Comparison of ENCODE assay signal across 17 cellular contexts in the genomic region with DNA sequence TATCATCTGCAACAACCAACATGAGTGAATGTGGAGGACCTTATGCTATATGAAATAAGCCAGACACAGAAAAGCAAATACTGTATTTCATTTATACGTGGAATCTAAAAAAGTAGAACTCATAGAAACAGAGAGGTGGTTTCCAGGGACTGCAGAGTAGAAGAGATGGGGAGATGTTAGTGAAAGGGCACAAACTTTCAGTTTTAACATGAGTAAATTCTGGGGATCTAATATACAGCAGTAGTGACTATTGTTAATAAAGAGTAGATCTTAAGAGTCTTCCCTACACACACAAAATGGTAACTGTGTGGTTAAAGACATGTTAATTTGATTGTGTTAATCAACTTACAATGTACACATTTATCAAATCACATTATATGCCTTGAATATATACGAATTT. TPM values are rescaled to one million over a fixed set of nuclear protein-coding genes. Genes with fewer than 3 reads are reported as not detected.
DNase-seq lines count a peak whose midpoint lies in the region; ATAC-seq and TF ChIP-seq lines count a peak whose summit lies in the region.
"Had no signal": no experiment of that assay in that cellular context is flagged by ENCODE, and none has a peak within 500 bp of the region (broad histone marks: within the 10 kb centered on the region; RNA-seq: fewer than 3 reads in every experiment).

No MANE protein-coding gene starts in this region.

- no peak overlapping the region for H2AK5ac ChIP-seq in trophoblast cell (ENCODE audit: low read length)

- H2BK5ac ChIP-seq in trophoblast cell (ENCODE audit: low read depth, low read length, poor library complexity), result no peak overlapping the region

- POLR2A ChIA-PET in GM10248 (lab: Yijun Ruan, JAX), result no interaction called here

- TF ChIP-seq CTCF in GM10248 (IDR thresholded peaks at IDR 0.05; ENCODE audit: control extremely low read depth, extremely low read depth, low read depth, missing control alignments), result no peak
- no peak for TF ChIP-seq CTCF in thyroid gland (IDR thresholded peaks at IDR 0.05)

- no peaks in the 10 kb centered on the region for H3K9me3 Mint-ChIP-seq in activated CD4-positive, alpha-beta T cell treated with anti-CD3 and anti-CD28 coated beads, Interleukin-2, amount 10 ng/mL, durations not matched to agents 24 days and 14 days
- H3K9me3 Mint-ChIP-seq: endodermal cell had no signal

- H3K27ac Mint-ChIP-seq in activated CD4-positive, alpha-beta T cell treated with anti-CD3 and anti-CD28 coated beads, Interleukin-2, amount 10 ng/mL, durations not matched to agents 24 days and 14 days, result no peak overlapping the region
- H3K27ac Mint-ChIP-seq: endodermal cell had no signal

- peaks cover 44% of the 10 kb centered on the region for H3K36me3 Mint-ChIP-seq in activated CD4-positive, alpha-beta T cell treated with anti-CD3 and anti-CD28 coated beads, Interleukin-2, amount 10 ng/mL, durations not matched to agents 24 days and 14 days (ENCODE audit: low read depth)

- H3K4me1 ChIP-seq in trophoblast cell (ENCODE audit: control insufficient read depth in 1 of 2, insufficient read depth in 2 of 2, low read length in 2 of 2) (no peaks in the 10 kb centered on the region), thyroid gland (no peaks in the 10 kb centered on the region)

- H3K27me3 Mint-ChIP-seq in activated CD4-positive, alpha-beta T cell treated with anti-CD3 and anti-CD28 coated beads, Interleukin-2, amount 10 ng/mL, durations not matched to agents 24 days and 14 days, result no peaks in the 10 kb centered on the region

- peaks cover 4% of the 10 kb centered on the region for H3K4me1 Mint-ChIP-seq in activated CD4-positive, alpha-beta T cell treated with anti-CD3 and anti-CD28 coated beads, Interleukin-2, amount 10 ng/mL, durations not matched to agents 24 days and 14 days
- H3K4me1 Mint-ChIP-seq: endodermal cell had no signal

- H2BK120ac ChIP-seq in trophoblast cell (ENCODE audit: insufficient read depth, low read length, poor library complexity), result no peak overlapping the region

- H4K91ac ChIP-seq in trophoblast cell (ENCODE audit: low read depth, low read length), result no peak overlapping the region

- no peak overlapping the region for H3K4me2 ChIP-seq in trophoblast cell (ENCODE audit: low read length)
- H3K4me2 ChIP-seq: hepatocyte had no signal

- TF ChIP-seq POLR2A in thyroid gland (IDR thresholded peaks at IDR 0.05), result no peak

- H3K4ac ChIP-seq in trophoblast cell (ENCODE audit: low read depth, low read length), result no peak overlapping the region

- H3K9ac ChIP-seq in trophoblast cell (ENCODE audit: low read length), result no peak overlapping the region

- no peak overlapping the region for H4K12ac ChIP-seq in trophoblast cell (ENCODE audit: low read depth, low read length)

- ATAC-seq in GM18858 (IDR thresholded peaks at IDR 0.05; ENCODE audit: unreplicated experiment) (peak; percentile 54), GM21786 (IDR thresholded peaks at IDR 0.05; ENCODE audit: unreplicated experiment) (peak; percentile 57), HG03565 (IDR thresholded peaks at IDR 0.05; ENCODE audit: unreplicated experiment) (peak; percentile 36)
- ATAC-seq: K562 had no signal

- H3K23ac ChIP-seq in trophoblast cell (ENCODE audit: low read length), result no peak overlapping the region

- no peaks in the 10 kb centered on the region for H3K79me1 ChIP-seq in trophoblast cell (ENCODE audit: low read length)

- H2BK12ac ChIP-seq in trophoblast cell (ENCODE audit: low read length), result no peak overlapping the region

- no peak overlapping the region for H3K4me3 Mint-ChIP-seq in activated CD4-positive, alpha-beta T cell treated with anti-CD3 and anti-CD28 coated beads, Interleukin-2, amount 10 ng/mL, durations not matched to agents 24 days and 14 days
- H3K4me3 Mint-ChIP-seq: endodermal cell had no signal

- DNase-seq in GM10248 (ENCODE audit: extremely low spot score), result peak; percentile 53
- no peak for DNase-seq in trophoblast cell
- DNase-seq in activated CD4-positive, alpha-beta T cell treated with anti-CD3 and anti-CD28 coated beads, Interleukin-2, amount 10 ng/mL, durations not matched to agents 24 days and 14 days, result no peak
- DNase-seq in NCI-H187 treated with DMSO at 0.1 percent for 48 hours (lab: John Stamatoyannopoulos, UW), result no peak
- no peak for DNase-seq in thyroid gland
- DNase-seq: central memory CD4-positive, alpha-beta T cell; COR-L47; endodermal cell; H7; mesendoderm; NCI-H1048; T1000 had no signal

- no peak overlapping the region for H4K8ac ChIP-seq in trophoblast cell (ENCODE audit: low read depth, low read length)

- H3K9me3 ChIP-seq in trophoblast cell (ENCODE audit: insufficient read depth, low read depth, low read length) (no peaks in the 10 kb centered on the region), thyroid gland (no peaks in the 10 kb centered on the region)

- CTCF ChIA-PET in GM10248 (lab: Yijun Ruan, JAX), result no interaction called here

- H3K27me3 ChIP-seq in trophoblast cell (ENCODE audit: insufficient read depth, low read length) (no peaks in the 10 kb centered on the region), thyroid gland (no peaks in the 10 kb centered on the region)
- H3K27me3 ChIP-seq: hepatocyte had no signal

- H3K18ac ChIP-seq in trophoblast cell (ENCODE audit: low read length), result no peak overlapping the region

- H3K14ac ChIP-seq in trophoblast cell (ENCODE audit: low read length), result no peak overlapping the region

- H3K27ac ChIP-seq in trophoblast cell (ENCODE audit: low read depth, low read length) (no peak overlapping the region), thyroid gland (no peak overlapping the region)
- H3K27ac ChIP-seq: hepatocyte had no signal

- intact Hi-C loops in activated CD4-positive, alpha-beta T cell treated with anti-CD3 and anti-CD28 coated beads, Interleukin-2, amount 10 ng/mL, durations not matched to agents 24 days and 14 days (cut with micrococcal nuclease), result no loop called here
- intact Hi-C loops in thyroid gland (cut with DNase I), result no loop called here

- H3K36me3 ChIP-seq in trophoblast cell (ENCODE audit: control insufficient read depth in 1 of 2, insufficient read depth in 2 of 2, low read length in 2 of 2), result peaks cover 17 to 20% of the 10 kb centered on the region in 2 experiments
- H3K36me3 ChIP-seq in thyroid gland, result peaks cover 19 to 26% of the 10 kb centered on the region in 2 donors

- no peak overlapping the region for H2AFZ ChIP-seq in trophoblast cell (ENCODE audit: insufficient read depth, low read length, poor library complexity)
- H2AFZ ChIP-seq: hepatocyte had no signal

- H3K79me2 ChIP-seq in trophoblast cell (ENCODE audit: control insufficient read depth, insufficient read depth, low read length, poor library complexity), result no peaks in the 10 kb centered on the region
- H3K79me2 ChIP-seq: hepatocyte had no signal

- H3K4me3 ChIP-seq in trophoblast cell (ENCODE audit: low read depth, low read length) (no peak overlapping the region), thyroid gland (replicated peaks in 1 of 3) (no peak overlapping the region)
- H3K4me3 ChIP-seq: hepatocyte, K562 had no signal

- WGBS in trophoblast cell (ENCODE audit: extremely low coverage, insufficient coverage, insufficient read length), result no CpG with 5 or more reads among the region's 2 CpGs
- 90 to 93% methylated on average over 2 of the region's 2 CpGs for WGBS in thyroid gland, 2 donors

RNA-seq across cellular contexts. Expression of gene MELTF, which starts 20.9 kb away (rescaled TPM):
- 6.3 and 6.6 TPM in 2 replicates for polyA plus RNA-seq in trophoblast cell (2013)
- 8.8 and 10.6 TPM in 2 replicates for total RNA-seq in activated CD4-positive, alpha-beta T cell treated with anti-CD3 and anti-CD28 coated beads, Interleukin-2, amount 10 ng/mL, durations not matched to agents 24 days and 14 days
- 10 to 100 TPM in 1 of 4 donors, 1 to 10 TPM in 3; 2.7 to 13.8 (median 4.3) TPM for total RNA-seq in thyroid gland
